Comparison of ENCODE assay signal across 27 cellular contexts in the genomic region with DNA sequence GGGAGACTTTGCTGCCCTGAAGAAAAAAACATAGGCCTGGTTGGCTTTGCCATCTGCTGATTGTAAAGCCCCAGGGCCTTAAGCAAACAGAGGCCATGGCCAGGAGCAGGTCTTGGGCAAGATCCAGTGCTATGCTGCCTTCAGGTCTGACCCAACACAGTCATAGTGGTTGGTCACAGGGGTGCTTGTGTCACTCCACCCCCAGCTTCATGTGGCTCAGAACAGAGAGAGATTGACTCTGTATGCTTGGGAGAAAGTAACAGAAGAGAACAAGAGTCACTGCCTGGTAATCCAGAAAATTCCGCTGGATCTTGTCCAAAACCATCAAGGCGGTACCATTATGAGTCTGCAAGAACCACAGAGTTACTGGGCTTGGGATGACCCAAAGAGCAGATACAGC. TPM values are rescaled to one million over a fixed set of nuclear protein-coding genes. Genes with fewer than 3 reads are reported as not detected.
DNase-seq lines count a peak whose midpoint lies in the region; ATAC-seq and TF ChIP-seq lines count a peak whose summit lies in the region.
"Had no signal": no experiment of that assay in that cellular context is flagged by ENCODE, and none has a peak within 500 bp of the region (broad histone marks: within the 10 kb centered on the region; RNA-seq: fewer than 3 reads in every experiment).

No MANE protein-coding gene starts in this region.

- H2BK5ac ChIP-seq in neuronal stem cell (ENCODE audit: low read length) = no peak overlapping the region

- DNase-seq in EL (peak; percentile 21), amniotic epithelial cell (ENCODE audit: low read depth) (peak; percentile 24), fibroblast of mammary gland (ENCODE audit: low read depth) (peak; percentile 54), neuronal stem cell (ENCODE audit: low spot score) (no peak), gastrocnemius medialis (no peak), NCI-H2107 (lab: John Stamatoyannopoulos, UW) (no peak)
- no peak for DNase-seq in effector CD8-positive, alpha-beta T cell (lab: John Stamatoyannopoulos, UW)
- DNase-seq: activated CD4-positive, alpha-beta T cell treated with anti-CD3 and anti-CD28 coated beads for 36 hours; activated CD8-positive, alpha-beta T cell treated with anti-CD3 and anti-CD28 coated beads, Interleukin-2, amount 10 ng/mL, durations not matched to agents 7 days and 5 days; activated naive CD4-positive, alpha-beta T cell treated with anti-CD3 and anti-CD28 coated beads, Interleukin-2, amount 10 ng/mL, durations not matched to agents 7 days and 5 days; adrenal gland; CD4-positive, alpha-beta memory T cell; left ventricle myocardium inferior; NCI-H1092 treated with DMSO at 0.1 percent for 48 hours; NCI-H1694 treated with DMSO at 0.1 percent for 48 hours; NCI-H446 treated with DMSO at 0.1 percent for 48 hours; NCI-H774; stimulated activated CD4-positive, alpha-beta T cell treated with anti-CD3 and anti-CD28 coated beads, Interleukin-2, amount 100 ng/mL, for 24 hours; stimulated activated naive CD8-positive, alpha-beta T cell treated with anti-CD3 and anti-CD28 coated beads, Interleukin-15, Interleukin-2, amounts not matched to agents 100 U/mL and 50 U/mL, for 24 hours had no signal

- no peak overlapping the region for H2BK15ac ChIP-seq in neuronal stem cell (ENCODE audit: low read length)

- no peak overlapping the region for H3K4me3 ChIP-seq in fibroblast of mammary gland (ENCODE audit: control insufficient read depth, low read depth, low read length)
- H3K4me3 ChIP-seq in neuronal stem cell (ENCODE audit: low read length in 2 of 2) = no peak overlapping the region
- H3K4me3 ChIP-seq in gastrocnemius medialis = no peak overlapping the region
- H3K4me3 ChIP-seq: adrenal gland, cardiac muscle cell, coronary artery, esophagus muscularis mucosa, K562, left ventricle myocardium inferior, right atrium auricular region, thoracic aorta had no signal

- no peak for TF ChIP-seq POLR2A in gastrocnemius medialis (IDR thresholded peaks at IDR 0.05)

- H3K27me3 ChIP-seq in neuronal stem cell (ENCODE audit: control insufficient read depth in 3 of 3, insufficient read depth in 3 of 3, low read depth in 1 of 3, low read length in 3 of 3) = no peaks in the 10 kb centered on the region
- no peaks in the 10 kb centered on the region for H3K27me3 ChIP-seq in gastrocnemius medialis
- H3K27me3 ChIP-seq: adrenal gland, cardiac muscle cell, esophagus muscularis mucosa, right atrium auricular region had no signal

- H2AFZ ChIP-seq in neuronal stem cell (ENCODE audit: low read length) = no peak overlapping the region

- no peak overlapping the region for H3K14ac ChIP-seq in neuronal stem cell (ENCODE audit: low read length)

- H4K91ac ChIP-seq in neuronal stem cell (ENCODE audit: low read depth, low read length, poor library complexity) = no peak overlapping the region

- no peak overlapping the region for H3K23ac ChIP-seq in neuronal stem cell (ENCODE audit: low read depth, low read length, poor library complexity)

- TF ChIP-seq CTCF in fibroblast of mammary gland (conservative IDR thresholded peaks at IDR 0.05; ENCODE audit: control insufficient read depth, insufficient read depth, low read depth, low read length) = no peak
- TF ChIP-seq CTCF in gastrocnemius medialis (IDR thresholded peaks at IDR 0.05 in 4 of 5, conservative IDR thresholded peaks at IDR 0.05 in 1 of 5) = no peak

- no CpG with 5 or more reads among the region's 2 CpGs for WGBS in neuronal stem cell (ENCODE audit: extremely low coverage in 2 of 2, insufficient read length in 2 of 2, insufficient replicate concordance in 1 of 2), 2 donors

- H3K9me3 ChIP-seq in neuronal stem cell (replicated peaks in 1 of 2; ENCODE audit: control insufficient read depth in 2 of 2, insufficient read depth in 1 of 2, low read depth in 1 of 2, low read length in 2 of 2) (no peaks in the 10 kb centered on the region), gastrocnemius medialis (no peaks in the 10 kb centered on the region)
- H3K9me3 ChIP-seq: adrenal gland, esophagus muscularis mucosa, right atrium auricular region, thoracic aorta had no signal

- H3K27ac ChIP-seq in neuronal stem cell (replicated peaks; ENCODE audit: low read length) = no peak overlapping the region
- H3K27ac ChIP-seq in gastrocnemius medialis = no peak overlapping the region
- H3K27ac ChIP-seq: adrenal gland, cardiac muscle cell, coronary artery, esophagus muscularis mucosa, left ventricle myocardium inferior, right atrium auricular region, thoracic aorta, VCaP had no signal

- no peak overlapping the region for H3K4ac ChIP-seq in neuronal stem cell (ENCODE audit: low read length)

- peak overlapping the region; percentile 41 for H2BK120ac ChIP-seq in neuronal stem cell (ENCODE audit: low read depth, low read length)

- no peak overlapping the region for H3K18ac ChIP-seq in neuronal stem cell (ENCODE audit: low read length)

- H3K4me1 ChIP-seq in neuronal stem cell (ENCODE audit: control insufficient read depth in 2 of 2, insufficient read depth in 1 of 2, low read depth in 1 of 2, low read length in 2 of 2) = no peaks in the 10 kb centered on the region
- H3K4me1 ChIP-seq in gastrocnemius medialis = no peaks in the 10 kb centered on the region
- H3K4me1 ChIP-seq: adrenal gland, esophagus muscularis mucosa, left ventricle myocardium inferior, right atrium auricular region had no signal

- H3K36me3 ChIP-seq in neuronal stem cell (replicated peaks in 1 of 2; ENCODE audit: control insufficient read depth in 2 of 2, insufficient read depth in 2 of 2, low read length in 2 of 2) (no peaks in the 10 kb centered on the region), gastrocnemius medialis (no peaks in the 10 kb centered on the region)
- H3K36me3 ChIP-seq: adrenal gland, cardiac muscle cell, esophagus muscularis mucosa, left ventricle myocardium inferior, right atrium auricular region, thoracic aorta had no signal

- H2BK12ac ChIP-seq in neuronal stem cell (ENCODE audit: low read length) = no peak overlapping the region

- ATAC-seq in gastrocnemius medialis (no peak), HG03159 (IDR thresholded peaks at IDR 0.05; ENCODE audit: unreplicated experiment) (no peak)
- ATAC-seq: activated CD4-positive, alpha-beta T cell treated with anti-CD3 and anti-CD28 coated beads for 36 hours; activated CD8-positive, alpha-beta T cell treated with anti-CD3 and anti-CD28 coated beads, Interleukin-2, amount 10 ng/mL, durations not matched to agents 7 days and 5 days; stimulated activated naive CD8-positive, alpha-beta T cell treated with anti-CD3 and anti-CD28 coated beads, Interleukin-15, Interleukin-2, amounts not matched to agents 100 U/mL and 50 U/mL, for 24 hours had no signal

- no peaks in the 10 kb centered on the region for H3K79me1 ChIP-seq in neuronal stem cell (ENCODE audit: low read depth, low read length)

- in situ Hi-C loops in gastrocnemius medialis (cut with MboI; ENCODE audit: low sequenced_read_pairs in 4 of 4) = loop anchor here in 3 of 4 donors (10.0 to 25.0 kb wide), 4 partner anchors 152 to 502 kb away; a partner anchor contains a TSS

- intact Hi-C loops in gastrocnemius medialis (cut with DNase I; ENCODE audit: low total_unique reads) = loop anchor here (10.0 kb wide), 1 partner anchor 154 kb away; a partner anchor contains a TSS

- H4K8ac ChIP-seq in neuronal stem cell (ENCODE audit: low read depth, low read length) = no peak overlapping the region

- H2AK5ac ChIP-seq in neuronal stem cell (ENCODE audit: low read depth, low read length) = no peak overlapping the region

- no peak overlapping the region for H3K9ac ChIP-seq in neuronal stem cell (ENCODE audit: low read depth, low read length, poor library complexity)

- H3K4me2 ChIP-seq in neuronal stem cell (ENCODE audit: insufficient read depth, low read length, poor library complexity, severe bottlenecking) = no peak overlapping the region

RNA-seq across cellular contexts. Expression of a gene that starts 24.4 kb away (rescaled TPM):
- 71.7 TPM for polyA plus RNA-seq in neuronal stem cell (2013, experiment 1 of 2)
- 72.7 TPM for polyA plus RNA-seq in neuronal stem cell (2013, experiment 2 of 2)
- total RNA-seq in gastrocnemius medialis = 10 to 100 TPM; 19.7 to 27.8 (median 26.7) TPM

Comparison
In these comparisons a context has a peak if more than half of its experiments do, and no peak if none do; other contexts are left out.
1. DNase-seq: peak in EL (single experiment), amniotic epithelial cell (single experiment) and fibroblast of mammary gland (single experiment); none in neuronal stem cell (single experiment), effector CD8-positive, alpha-beta T cell (single experiment), gastrocnemius medialis (0 of 2) and NCI-H2107 (single experiment).